ENCODE assay signal across 26 cellular contexts in the genomic region with DNA sequence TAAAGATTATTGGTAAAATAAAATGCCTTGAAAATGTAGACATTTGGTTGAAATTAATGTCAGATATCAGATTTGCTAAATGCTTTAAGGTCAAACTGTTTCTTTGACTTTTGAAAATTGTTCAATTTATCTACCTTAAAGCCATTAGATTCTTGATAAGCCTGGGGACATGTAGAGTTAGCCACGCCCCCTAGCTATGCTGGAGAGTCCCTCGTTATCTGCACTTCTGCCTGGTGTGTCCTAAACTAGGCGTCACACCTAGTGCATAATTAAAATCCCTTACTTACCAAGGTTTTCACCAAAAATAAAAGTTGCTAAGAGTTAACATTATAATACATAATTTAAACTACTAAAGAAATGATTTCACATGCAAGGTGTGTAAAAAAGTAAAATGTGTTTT.
"Had no signal": no experiment of that assay in that cellular context is flagged by ENCODE, and none has a peak within 500 bp of the region (broad histone marks: within the 10 kb centered on the region; RNA-seq: fewer than 3 reads in every experiment).

No MANE protein-coding gene starts in this region.

- H3K27ac ChIP-seq: dorsolateral prefrontal cortex, gastroesophageal sphincter, heart left ventricle, neutrophil, pancreas, right lobe of liver, suprapubic skin, transverse colon, upper lobe of right lung, uterus had no signal

- DNase-seq: dorsolateral prefrontal cortex; effector CD4-positive, alpha-beta T cell; foreskin fibroblast; heart left ventricle; hypothalamus; naive B cell; pancreas; right lobe of liver; stimulated activated CD4-positive, alpha-beta T cell treated with anti-CD3 and anti-CD28 coated beads, Interleukin-12 subunit alpha, Interleukin-12 subunit beta, amount 100 ng/mL, for 4 hours; stimulated activated CD4-positive, alpha-beta T cell treated with anti-CD3 and anti-CD28 coated beads, Interleukin-1b, Interleukin-23, amount 100 ng/mL, for 48 hours; stimulated activated CD4-positive, alpha-beta T cell treated with anti-CD3 and anti-CD28 coated beads, Interleukin-4, amount 100 ng/mL, for 1 hour; stimulated activated CD8-positive, alpha-beta memory T cell treated with anti-CD3 and anti-CD28 coated beads, Interleukin-4, amount 100 ng/mL, for 48 hours; stimulated activated naive CD4-positive, alpha-beta T cell; stimulated activated naive CD8-positive, alpha-beta T cell treated with anti-CD3 and anti-CD28 coated beads, Interleukin-15, amount 100 ng/mL, for 72 hours; transverse colon; upper lobe of right lung; uterus had no signal

- H3K27me3 ChIP-seq: dorsolateral prefrontal cortex, gastroesophageal sphincter, heart left ventricle, neutrophil, pancreas, right lobe of liver, suprapubic skin, transverse colon, upper lobe of right lung, uterus had no signal

- H3K4me1 ChIP-seq: gastroesophageal sphincter, heart left ventricle, pancreas, right lobe of liver, transverse colon, upper lobe of right lung, uterus had no signal

- H3K36me3 ChIP-seq: gastroesophageal sphincter, heart left ventricle, neutrophil, pancreas, right lobe of liver, suprapubic skin, transverse colon, upper lobe of right lung, uterus had no signal

- H3K9me3 ChIP-seq: neutrophil, pancreas had no signal

- FAIRE-seq: keratinocyte had no signal

- H3K4me3 ChIP-seq: dorsolateral prefrontal cortex, gastroesophageal sphincter, heart left ventricle, lung, mucosa of descending colon, pancreas, right lobe of liver, smooth muscle cell, suprapubic skin, transverse colon, upper lobe of right lung, uterus had no signal

- H3K4me2 ChIP-seq: smooth muscle cell had no signal

- ATAC-seq: esophagus mucosa; gastroesophageal sphincter; heart left ventricle; mucosa of descending colon; natural killer cell treated with Interleukin-12 subunit alpha and Interleukin-12 subunit beta and Interleukin-15 and Interleukin-18, amount 100 ng/mL, for 72 hours; pancreas; right lobe of liver; stimulated activated naive CD8-positive, alpha-beta T cell treated with anti-CD3 and anti-CD28 coated beads, Interleukin-15, amount 100 ng/mL, for 72 hours; upper lobe of right lung had no signal
